ENCODE assay signal across 15 cellular contexts in genomic region chr22:48138427-48138826, GRCh38.
"Had no signal": no experiment of that assay in that cellular context is flagged by ENCODE, and none has a peak within 500 bp of the region (broad histone marks: within the 10 kb centered on the region; RNA-seq: fewer than 3 reads in every experiment).

No MANE protein-coding gene starts in this region.

- H3K27ac ChIP-seq: dorsolateral prefrontal cortex, heart left ventricle, ovary, tibial artery, upper lobe of left lung, vagina had no signal

- DNase-seq: cortex of kidney; dorsolateral prefrontal cortex; effector CD8-positive, alpha-beta T cell; heart left ventricle; hippocampal formation; naive thymus-derived CD8-positive, alpha-beta T cell; ovary; right cardiac atrium; small intestine; stimulated activated CD4-positive, alpha-beta T cell treated with anti-CD3 and anti-CD28 coated beads, Interleukin-12 subunit alpha, Interleukin-12 subunit beta, amount 100 ng/mL, for 4 hours; stimulated activated naive CD4-positive, alpha-beta T cell treated with Interleukin-2 at 50 U/mL for 16 hours; tibial artery had no signal

- H3K27me3 ChIP-seq: ovary, tibial artery, upper lobe of left lung, vagina had no signal

- H3K9me3 ChIP-seq: ovary, tibial artery, vagina had no signal

- ATAC-seq: esophagus mucosa, heart left ventricle, right cardiac atrium had no signal

- H3K36me3 ChIP-seq: heart left ventricle, ovary, tibial artery, upper lobe of left lung, vagina had no signal

- H3K4me1 ChIP-seq: heart left ventricle, tibial artery, upper lobe of left lung had no signal

- H3K4me3 ChIP-seq: dorsolateral prefrontal cortex, heart left ventricle, ovary, tibial artery, upper lobe of left lung, vagina had no signal
